Comparison of ENCODE assay signal across 1 cellular context in the genomic region with DNA sequence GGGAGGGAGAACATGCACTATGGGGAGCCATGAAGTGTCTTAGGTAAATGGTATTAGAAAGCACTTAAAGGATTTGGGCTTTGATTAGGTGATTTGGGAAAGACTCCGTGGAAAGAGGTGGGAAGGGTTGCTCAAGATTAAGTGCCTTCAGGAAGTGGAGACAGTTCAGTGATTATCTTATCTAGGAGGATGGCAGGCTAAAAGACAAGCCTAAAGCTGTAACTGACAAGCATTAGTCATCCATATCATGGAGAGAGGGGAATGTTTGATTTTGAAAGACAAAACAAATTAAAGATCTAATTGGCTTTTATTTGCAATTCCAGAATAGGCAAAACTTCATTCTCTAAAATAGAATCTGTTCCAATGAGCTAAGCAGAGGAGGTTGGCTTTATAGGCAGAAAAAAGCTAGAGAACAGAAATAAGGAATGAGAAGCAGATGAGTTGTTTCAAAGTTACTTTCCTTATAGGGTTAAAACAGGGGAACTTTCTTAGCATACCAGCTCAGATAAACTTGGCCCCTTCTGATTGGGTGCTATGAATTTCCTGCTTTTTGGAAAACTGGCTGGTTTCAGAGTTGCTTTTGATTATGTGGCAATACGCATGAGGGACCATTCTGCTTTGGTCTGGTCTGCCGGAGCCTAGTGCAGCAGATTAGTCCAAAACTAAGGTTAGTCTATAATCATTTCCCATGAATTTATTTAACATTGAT.
A peak's percentile ranks its signal among the peaks of the same experiment; 100 is the strongest.
TF ChIP-seq lines count a peak whose summit lies in the region.

No MANE protein-coding gene starts in this region.

TF ChIP-seq in K562, 482 proteins besides CTCF, POLR2A, EP300 and RAD21 (continued from another document):
- TF ChIP-seq, protein P1, sequence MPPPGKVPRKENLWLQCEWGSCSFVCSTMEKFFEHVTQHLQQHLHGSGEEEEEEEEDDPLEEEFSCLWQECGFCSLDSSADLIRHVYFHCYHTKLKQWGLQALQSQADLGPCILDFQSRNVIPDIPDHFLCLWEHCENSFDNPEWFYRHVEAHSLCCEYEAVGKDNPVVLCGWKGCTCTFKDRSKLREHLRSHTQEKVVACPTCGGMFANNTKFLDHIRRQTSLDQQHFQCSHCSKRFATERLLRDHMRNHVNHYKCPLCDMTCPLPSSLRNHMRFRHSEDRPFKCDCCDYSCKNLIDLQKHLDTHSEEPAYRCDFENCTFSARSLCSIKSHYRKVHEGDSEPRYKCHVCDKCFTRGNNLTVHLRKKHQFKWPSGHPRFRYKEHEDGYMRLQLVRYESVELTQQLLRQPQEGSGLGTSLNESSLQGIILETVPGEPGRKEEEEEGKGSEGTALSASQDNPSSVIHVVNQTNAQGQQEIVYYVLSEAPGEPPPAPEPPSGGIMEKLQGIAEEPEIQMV (tag; conservative IDR thresholded peaks at IDR 0.05; ENCODE audit: low read depth) = no peak
- TF ChIP-seq DPF2 (IDR thresholded peaks at IDR 0.05) (peak; percentile 90), JUN (IDR thresholded peaks at IDR 0.05; ENCODE audit: borderline replicate concordance, low read depth, low read length) (0 out of 2 replicates have a peak, but pooled peaks have one; percentile 32), JUN (CRISPR knock-in tag; IDR thresholded peaks at IDR 0.05; ENCODE audit: borderline replicate concordance) (no peak), FOS (IDR thresholded peaks at IDR 0.05; ENCODE audit: extremely low read depth, insufficient read length) (peak; percentile 10), ZEB2 (IDR thresholded peaks at IDR 0.05) (peak; percentile 56), HOXB6 (CRISPR knock-in tag; IDR thresholded peaks at IDR 0.05; ENCODE audit: borderline replicate concordance) (no peak), PKNOX1 (IDR thresholded peaks at IDR 0.05) (peak; percentile 76), E2F3 (CRISPR knock-in tag; IDR thresholded peaks at IDR 0.05) (no peak), ZC3H8 (IDR thresholded peaks at IDR 0.05) (no peak), ZNF24 (IDR thresholded peaks at IDR 0.05) (no peak), POLR3A (IDR thresholded peaks at IDR 0.05; ENCODE audit: borderline replicate concordance, extremely low read depth, insufficient read depth, insufficient read length) (no peak), FOSL1 (tag; conservative IDR thresholded peaks at IDR 0.05) (peak; percentile 94), EP400 (IDR thresholded peaks at IDR 0.05) (no peak), ZNF282 (CRISPR knock-in tag; IDR thresholded peaks at IDR 0.05) (no peak), BRD4 (IDR thresholded peaks at IDR 0.05) (no peak), SMARCE1 (IDR thresholded peaks at IDR 0.05) (peak; percentile 83), NR4A1 (CRISPR knock-in tag; IDR thresholded peaks at IDR 0.05) (no peak), NR4A1 (tag; IDR thresholded peaks at IDR 0.05) (no peak), FOXK2 (conservative IDR thresholded peaks at IDR 0.05 in 1 of 2, IDR thresholded peaks at IDR 0.05 in 1 of 2; ENCODE audit: low read depth in 2 of 2) (no peak), TAF15 (IDR thresholded peaks at IDR 0.05; ENCODE audit: low read depth, low read length) (no peak), KLF6 (CRISPR knock-in tag; IDR thresholded peaks at IDR 0.05; ENCODE audit: borderline replicate concordance) (no peak), TCF3 (CRISPR knock-in tag; IDR thresholded peaks at IDR 0.05) (0 out of 2 replicates have a peak, but pooled peaks have one; percentile 28), RCOR1 (IDR thresholded peaks at IDR 0.05; ENCODE audit: borderline replicate concordance in 1 of 2, low read depth in 2 of 2, low read length in 2 of 2) (peak in 1 of 2 experiments; percentile 83; a peak in 2 of 4 replicates), ZNF77 (CRISPR knock-in tag; IDR thresholded peaks at IDR 0.05) (no peak), ZNF224 (CRISPR knock-in tag; IDR thresholded peaks at IDR 0.05) (no peak), ZNF75A (CRISPR knock-in tag; IDR thresholded peaks at IDR 0.05) (no peak), BACH1 (tag; IDR thresholded peaks at IDR 0.05) (no peak), MTA1 (IDR thresholded peaks at IDR 0.05; ENCODE audit: borderline replicate concordance) (no peak), MCM2 (IDR thresholded peaks at IDR 0.05; ENCODE audit: low read depth) (no peak), STAT5A (IDR thresholded peaks at IDR 0.05; ENCODE audit: borderline replicate concordance, low read length) (0 out of 2 replicates have a peak, but pooled peaks have one; percentile 23), JUND (IDR thresholded peaks at IDR 0.05; ENCODE audit: borderline replicate concordance, low read depth, low read length) (peak; percentile 90), JUND (tag; IDR thresholded peaks at IDR 0.05; ENCODE audit: borderline replicate concordance, low read depth, low read length) (peak; percentile 88; the same call in 2 of the 3 replicates), KDM1A (IDR thresholded peaks at IDR 0.05) (peak; percentile 67 to 79), HMGN3 (IDR thresholded peaks at IDR 0.05; ENCODE audit: borderline replicate concordance, extremely low read depth, insufficient read length, low read depth, low read length) (no peak), SOX6 (IDR thresholded peaks at IDR 0.05) (peak; percentile 50), ZNF133 (CRISPR knock-in tag; IDR thresholded peaks at IDR 0.05) (no peak), CTBP1 (IDR thresholded peaks at IDR 0.05; ENCODE audit: borderline replicate concordance) (peak; percentile 60; the same call in 1 of the 2 replicates)
- TF ChIP-seq, protein P2, sequence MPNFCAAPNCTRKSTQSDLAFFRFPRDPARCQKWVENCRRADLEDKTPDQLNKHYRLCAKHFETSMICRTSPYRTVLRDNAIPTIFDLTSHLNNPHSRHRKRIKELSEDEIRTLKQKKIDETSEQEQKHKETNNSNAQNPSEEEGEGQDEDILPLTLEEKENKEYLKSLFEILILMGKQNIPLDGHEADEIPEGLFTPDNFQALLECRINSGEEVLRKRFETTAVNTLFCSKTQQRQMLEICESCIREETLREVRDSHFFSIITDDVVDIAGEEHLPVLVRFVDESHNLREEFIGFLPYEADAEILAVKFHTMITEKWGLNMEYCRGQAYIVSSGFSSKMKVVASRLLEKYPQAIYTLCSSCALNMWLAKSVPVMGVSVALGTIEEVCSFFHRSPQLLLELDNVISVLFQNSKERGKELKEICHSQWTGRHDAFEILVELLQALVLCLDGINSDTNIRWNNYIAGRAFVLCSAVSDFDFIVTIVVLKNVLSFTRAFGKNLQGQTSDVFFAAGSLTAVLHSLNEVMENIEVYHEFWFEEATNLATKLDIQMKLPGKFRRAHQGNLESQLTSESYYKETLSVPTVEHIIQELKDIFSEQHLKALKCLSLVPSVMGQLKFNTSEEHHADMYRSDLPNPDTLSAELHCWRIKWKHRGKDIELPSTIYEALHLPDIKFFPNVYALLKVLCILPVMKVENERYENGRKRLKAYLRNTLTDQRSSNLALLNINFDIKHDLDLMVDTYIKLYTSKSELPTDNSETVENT (CRISPR knock-in tag; IDR thresholded peaks at IDR 0.05) = no peak
- TF ChIP-seq, protein P3, sequence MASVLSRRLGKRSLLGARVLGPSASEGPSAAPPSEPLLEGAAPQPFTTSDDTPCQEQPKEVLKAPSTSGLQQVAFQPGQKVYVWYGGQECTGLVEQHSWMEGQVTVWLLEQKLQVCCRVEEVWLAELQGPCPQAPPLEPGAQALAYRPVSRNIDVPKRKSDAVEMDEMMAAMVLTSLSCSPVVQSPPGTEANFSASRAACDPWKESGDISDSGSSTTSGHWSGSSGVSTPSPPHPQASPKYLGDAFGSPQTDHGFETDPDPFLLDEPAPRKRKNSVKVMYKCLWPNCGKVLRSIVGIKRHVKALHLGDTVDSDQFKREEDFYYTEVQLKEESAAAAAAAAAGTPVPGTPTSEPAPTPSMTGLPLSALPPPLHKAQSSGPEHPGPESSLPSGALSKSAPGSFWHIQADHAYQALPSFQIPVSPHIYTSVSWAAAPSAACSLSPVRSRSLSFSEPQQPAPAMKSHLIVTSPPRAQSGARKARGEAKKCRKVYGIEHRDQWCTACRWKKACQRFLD (CRISPR knock-in tag; IDR thresholded peaks at IDR 0.05) = no peak
- TF ChIP-seq, protein P4, sequence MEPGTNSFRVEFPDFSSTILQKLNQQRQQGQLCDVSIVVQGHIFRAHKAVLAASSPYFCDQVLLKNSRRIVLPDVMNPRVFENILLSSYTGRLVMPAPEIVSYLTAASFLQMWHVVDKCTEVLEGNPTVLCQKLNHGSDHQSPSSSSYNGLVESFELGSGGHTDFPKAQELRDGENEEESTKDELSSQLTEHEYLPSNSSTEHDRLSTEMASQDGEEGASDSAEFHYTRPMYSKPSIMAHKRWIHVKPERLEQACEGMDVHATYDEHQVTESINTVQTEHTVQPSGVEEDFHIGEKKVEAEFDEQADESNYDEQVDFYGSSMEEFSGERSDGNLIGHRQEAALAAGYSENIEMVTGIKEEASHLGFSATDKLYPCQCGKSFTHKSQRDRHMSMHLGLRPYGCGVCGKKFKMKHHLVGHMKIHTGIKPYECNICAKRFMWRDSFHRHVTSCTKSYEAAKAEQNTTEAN (CRISPR knock-in tag; IDR thresholded peaks at IDR 0.05) = no peak
- TF ChIP-seq, protein P5, sequence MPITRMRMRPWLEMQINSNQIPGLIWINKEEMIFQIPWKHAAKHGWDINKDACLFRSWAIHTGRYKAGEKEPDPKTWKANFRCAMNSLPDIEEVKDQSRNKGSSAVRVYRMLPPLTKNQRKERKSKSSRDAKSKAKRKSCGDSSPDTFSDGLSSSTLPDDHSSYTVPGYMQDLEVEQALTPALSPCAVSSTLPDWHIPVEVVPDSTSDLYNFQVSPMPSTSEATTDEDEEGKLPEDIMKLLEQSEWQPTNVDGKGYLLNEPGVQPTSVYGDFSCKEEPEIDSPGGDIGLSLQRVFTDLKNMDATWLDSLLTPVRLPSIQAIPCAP (CRISPR knock-in tag; IDR thresholded peaks at IDR 0.05; ENCODE audit: borderline replicate concordance) = no peak
- TF ChIP-seq, protein P6, sequence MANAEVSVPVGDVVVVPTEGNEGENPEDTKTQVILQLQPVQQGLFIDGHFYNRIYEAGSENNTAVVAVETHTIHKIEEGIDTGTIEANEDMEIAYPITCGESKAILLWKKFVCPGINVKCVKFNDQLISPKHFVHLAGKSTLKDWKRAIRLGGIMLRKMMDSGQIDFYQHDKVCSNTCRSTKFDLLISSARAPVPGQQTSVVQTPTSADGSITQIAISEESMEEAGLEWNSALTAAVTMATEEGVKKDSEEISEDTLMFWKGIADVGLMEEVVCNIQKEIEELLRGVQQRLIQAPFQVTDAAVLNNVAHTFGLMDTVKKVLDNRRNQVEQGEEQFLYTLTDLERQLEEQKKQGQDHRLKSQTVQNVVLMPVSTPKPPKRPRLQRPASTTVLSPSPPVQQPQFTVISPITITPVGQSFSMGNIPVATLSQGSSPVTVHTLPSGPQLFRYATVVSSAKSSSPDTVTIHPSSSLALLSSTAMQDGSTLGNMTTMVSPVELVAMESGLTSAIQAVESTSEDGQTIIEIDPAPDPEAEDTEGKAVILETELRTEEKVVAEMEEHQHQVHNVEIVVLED (CRISPR knock-in tag; IDR thresholded peaks at IDR 0.05) = no peak
